Comparison of ENCODE assay signal across 8 cellular contexts in genomic region chr3:11155341-11156025, GRCh38.
DNase-seq lines count a peak whose midpoint lies in the region; ATAC-seq lines count a peak whose summit lies in the region.

No MANE protein-coding gene starts in this region.

- no peak for ATAC-seq in HG02798 (IDR thresholded peaks at IDR 0.05; ENCODE audit: poor library complexity, unreplicated experiment)
- ATAC-seq in GM18868 (IDR thresholded peaks at IDR 0.05; ENCODE audit: unreplicated experiment), result no peak

- peak; percentile 27 to 54 (median 28) for DNase-seq in NCI-H1417 (lab: John Stamatoyannopoulos, UW)
- no peak for DNase-seq in NCI-H1417 treated with DMSO at 0.1 percent for 48 hours (lab: John Stamatoyannopoulos, UW)
- peak; percentile 15 for DNase-seq in NCI-H2029 (lab: John Stamatoyannopoulos, UW)
- peak; percentile 22 for DNase-seq in activated naive CD4-positive, alpha-beta T cell treated with anti-CD3 and anti-CD28 coated beads, Interleukin-2, amount 50 U/mL, for 16 hours
- DNase-seq in glomerular visceral epithelial cell (ENCODE audit: extremely low spot score), result peak; percentile 86
- peak; percentile 48 for DNase-seq in non-pigmented ciliary epithelial cell (ENCODE audit: low read depth)
